Comparison of ENCODE assay signal across 10 cellular contexts in the genomic region with DNA sequence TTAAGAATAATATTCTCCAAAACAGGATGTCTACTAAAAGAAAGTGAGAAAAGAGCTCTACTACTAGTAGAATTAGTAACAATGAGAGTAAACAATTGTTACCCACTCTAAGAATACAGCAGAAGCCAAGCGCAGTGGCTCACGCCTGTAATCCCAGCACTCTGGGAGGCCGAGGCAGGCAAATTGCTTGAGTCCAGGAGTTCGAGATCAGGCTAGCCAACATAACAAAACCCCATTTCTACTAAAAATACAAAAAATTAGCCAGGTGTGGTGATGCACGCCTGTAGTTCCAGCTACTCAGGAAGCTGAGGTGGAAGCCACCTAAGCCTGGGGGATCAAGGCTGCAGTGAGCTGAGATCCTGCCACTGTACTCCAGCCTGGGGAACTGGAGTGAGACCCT. TPM values are rescaled to one million over a fixed set of nuclear protein-coding genes. Genes with fewer than 3 reads are reported as not detected.
DNase-seq lines count a peak whose midpoint lies in the region; ATAC-seq and TF ChIP-seq lines count a peak whose summit lies in the region.
"Had no signal": no experiment of that assay in that cellular context is flagged by ENCODE, and none has a peak within 500 bp of the region (broad histone marks: within the 10 kb centered on the region; RNA-seq: fewer than 3 reads in every experiment).

No MANE protein-coding gene starts in this region.

- CTCF ChIA-PET in activated naive CD4-positive, alpha-beta T cell treated with anti-CD3 and anti-CD28 coated beads, Interleukin-2, amount 10 ng/mL, durations not matched to agents 7 days and 5 days (lab: Charles Lee): interaction anchor here (1.0 to 1.5 kb wide), 4 partner anchors 86 to 115 kb away, joined by 3 to 6 read pairs (median 4); no protein-coding TSS in a partner anchor
- CTCF ChIA-PET in PC-3 (lab: Charles Lee): no interaction called here

- peak overlapping the region; percentile 77 for H3K27ac Mint-ChIP-seq in activated naive CD4-positive, alpha-beta T cell treated with anti-CD3 and anti-CD28 coated beads, Interleukin-2, amount 10 ng/mL, durations not matched to agents 7 days and 5 days
- H3K27ac Mint-ChIP-seq in central memory CD8-positive, alpha-beta T cell (ENCODE audit: low read depth): peak overlapping the region; percentile 35
- H3K27ac Mint-ChIP-seq in stimulated activated effector memory CD8-positive, alpha-beta T cell treated with anti-CD3 and anti-CD28 coated beads, Interleukin-12 subunit alpha, Interleukin-12 subunit beta, amount 100 ng/mL, for 72 hours: peak overlapping the region; percentile 92

- H4K20me1 ChIP-seq in PC-3 (ENCODE audit: low read length): no peaks in the 10 kb centered on the region

- BruUV-seq in PC-3 (replicated peaks; lab: Mats Ljungman, UMichigan): no TSS peak

- no peaks in the 10 kb centered on the region for H3K9me2 ChIP-seq in PC-3 (replicated peaks; ENCODE audit: low read length)

- no peak for TF ChIP-seq CTCF in PC-3 (conservative IDR thresholded peaks at IDR 0.05; ENCODE audit: low read depth, low read length)

- H3K36me3 Mint-ChIP-seq in activated naive CD4-positive, alpha-beta T cell treated with anti-CD3 and anti-CD28 coated beads, Interleukin-2, amount 10 ng/mL, durations not matched to agents 7 days and 5 days: peaks cover 49% of the 10 kb centered on the region
- peaks cover 40% of the 10 kb centered on the region for H3K36me3 Mint-ChIP-seq in central memory CD8-positive, alpha-beta T cell (ENCODE audit: insufficient read depth)
- H3K36me3 Mint-ChIP-seq in stimulated activated effector memory CD8-positive, alpha-beta T cell treated with anti-CD3 and anti-CD28 coated beads, Interleukin-12 subunit alpha, Interleukin-12 subunit beta, amount 100 ng/mL, for 72 hours: no peaks in the 10 kb centered on the region

- H3K27me3 Mint-ChIP-seq in activated naive CD4-positive, alpha-beta T cell treated with anti-CD3 and anti-CD28 coated beads, Interleukin-2, amount 10 ng/mL, durations not matched to agents 7 days and 5 days: no peaks in the 10 kb centered on the region
- H3K27me3 Mint-ChIP-seq in central memory CD8-positive, alpha-beta T cell: no peaks in the 10 kb centered on the region

- H3K4me3 Mint-ChIP-seq in activated naive CD4-positive, alpha-beta T cell treated with anti-CD3 and anti-CD28 coated beads, Interleukin-2, amount 10 ng/mL, durations not matched to agents 7 days and 5 days: peak overlapping the region; percentile 23
- no peak overlapping the region for H3K4me3 Mint-ChIP-seq in central memory CD8-positive, alpha-beta T cell
- H3K4me3 Mint-ChIP-seq in stimulated activated effector memory CD8-positive, alpha-beta T cell treated with anti-CD3 and anti-CD28 coated beads, Interleukin-12 subunit alpha, Interleukin-12 subunit beta, amount 100 ng/mL, for 72 hours: peak overlapping the region; percentile 99

- no peaks in the 10 kb centered on the region for H3F3A ChIP-seq in PC-3 (ENCODE audit: low read length, unreplicated experiment)

- ATAC-seq in PC-3 (no peak), HG02852 (IDR thresholded peaks at IDR 0.05; ENCODE audit: unreplicated experiment) (no peak)
- ATAC-seq in central memory CD8-positive, alpha-beta T cell (replicated peaks; ENCODE audit: extremely low read depth, poor library complexity, severe bottlenecking): no peak
- no peak for ATAC-seq in stimulated activated effector memory CD8-positive, alpha-beta T cell treated with anti-CD3 and anti-CD28 coated beads, Interleukin-12 subunit alpha, Interleukin-12 subunit beta, amount 100 ng/mL, for 72 hours
- ATAC-seq: esophagus mucosa had no signal

- peaks cover 24% of the 10 kb centered on the region for H3K4me1 ChIP-seq in PC-3 (ENCODE audit: insufficient read depth, low read length)
- H3K4me1 ChIP-seq: BE2C had no signal

- POLR2A ChIA-PET in PC-3 (lab: Charles Lee; ENCODE audit: unreplicated experiment): no interaction called here

- peak overlapping the region; percentile 39 for H3K4me2 ChIP-seq in PC-3 (ENCODE audit: low read length)

- H3K9me3 Mint-ChIP-seq in activated naive CD4-positive, alpha-beta T cell treated with anti-CD3 and anti-CD28 coated beads, Interleukin-2, amount 10 ng/mL, durations not matched to agents 7 days and 5 days: no peaks in the 10 kb centered on the region
- H3K9me3 Mint-ChIP-seq in central memory CD8-positive, alpha-beta T cell: no peaks in the 10 kb centered on the region
- no peaks in the 10 kb centered on the region for H3K9me3 Mint-ChIP-seq in stimulated activated effector memory CD8-positive, alpha-beta T cell treated with anti-CD3 and anti-CD28 coated beads, Interleukin-12 subunit alpha, Interleukin-12 subunit beta, amount 100 ng/mL, for 72 hours

- DNase-seq in activated naive CD4-positive, alpha-beta T cell treated with anti-CD3 and anti-CD28 coated beads, Interleukin-2, amount 10 ng/mL, durations not matched to agents 7 days and 5 days: no peak
- DNase-seq in activated naive CD4-positive, alpha-beta T cell (lab: John Stamatoyannopoulos, UW): no peak
- no peak for DNase-seq in PC-3
- no peak for DNase-seq in central memory CD8-positive, alpha-beta T cell (ENCODE audit: low spot score in 2 of 2)
- DNase-seq in stimulated activated effector memory CD8-positive, alpha-beta T cell treated with anti-CD3 and anti-CD28 coated beads, Interleukin-12 subunit alpha, Interleukin-12 subunit beta, amount 100 ng/mL, for 72 hours (ENCODE audit: low spot score in 2 of 2): no peak
- DNase-seq in NCI-H187 (lab: John Stamatoyannopoulos, UW): no peak
- no peak for DNase-seq in NCI-H2107 (lab: John Stamatoyannopoulos, UW)
- DNase-seq: BE2C had no signal

- intact Hi-C loops in PC-3 (cut with micrococcal nuclease): no loop called here

- H3K9me3 ChIP-seq in PC-3 (ENCODE audit: low read length): no peaks in the 10 kb centered on the region
- H3K9me3 ChIP-seq: BE2C had no signal

- no peaks in the 10 kb centered on the region for H3K27me3 ChIP-seq in PC-3 (ENCODE audit: low read length)
- H3K27me3 ChIP-seq: BE2C had no signal

- H3K27ac ChIP-seq in PC-3 (ENCODE audit: low read length): no peak overlapping the region

- H3K9ac ChIP-seq in PC-3 (ENCODE audit: low read length): no peak overlapping the region

- no peak overlapping the region for H2AFZ ChIP-seq in PC-3 (ENCODE audit: low read length)

- H3K4me3 ChIP-seq in PC-3 (ENCODE audit: low read length): peak overlapping the region; percentile 29; the same call in 1 of the 2 replicates

- peaks cover 54% of the 10 kb centered on the region for H3K79me2 ChIP-seq in PC-3 (ENCODE audit: low read length)

- peaks cover 31% of the 10 kb centered on the region for H3K36me3 ChIP-seq in PC-3 (ENCODE audit: low read depth, low read length)

- H3K4me1 Mint-ChIP-seq in activated naive CD4-positive, alpha-beta T cell treated with anti-CD3 and anti-CD28 coated beads, Interleukin-2, amount 10 ng/mL, durations not matched to agents 7 days and 5 days: peaks cover 59% of the 10 kb centered on the region
- H3K4me1 Mint-ChIP-seq in central memory CD8-positive, alpha-beta T cell: peaks cover 39% of the 10 kb centered on the region
- H3K4me1 Mint-ChIP-seq in stimulated activated effector memory CD8-positive, alpha-beta T cell treated with anti-CD3 and anti-CD28 coated beads, Interleukin-12 subunit alpha, Interleukin-12 subunit beta, amount 100 ng/mL, for 72 hours: peaks cover 42% of the 10 kb centered on the region

RNA-seq across cellular contexts. Expression of gene DNAJC14, which starts 4.7 kb away (rescaled TPM):
- total RNA-seq in PC-3 (2014; rRNA removed): 45.1 and 47.4 TPM in 2 replicates

RNA-seq across cellular contexts. Expression of gene ORMDL2, which starts 6.9 kb away (rescaled TPM):
- 19.2 and 30.6 TPM in 2 replicates for total RNA-seq in PC-3 (2014; rRNA removed)

RNA-seq across cellular contexts. Expression of gene SARNP, which starts 7.2 kb away (rescaled TPM):
- 103 and 108 TPM in 2 replicates for total RNA-seq in PC-3 (2014; rRNA removed)

RNA-seq across cellular contexts. Expression of gene MMP19, which starts 18.0 kb away (rescaled TPM):
- total RNA-seq in PC-3 (2014; rRNA removed): 0.04 and 0.17 TPM in 2 replicates

Comparison
In these comparisons a context has a peak if more than half of its experiments do, and no peak if none do; other contexts are left out.
1. H3K27ac Mint-ChIP-seq: peak in every context shown above with its lines; median percentile 92 in stimulated activated effector memory CD8-positive, alpha-beta T cell treated with anti-CD3 and anti-CD28 coated beads, Interleukin-12 subunit alpha, Interleukin-12 subunit beta, amount 100 ng/mL, for 72 hours; 77 in activated naive CD4-positive, alpha-beta T cell treated with anti-CD3 and anti-CD28 coated beads, Interleukin-2, amount 10 ng/mL, durations not matched to agents 7 days and 5 days; 35 in central memory CD8-positive, alpha-beta T cell.